Comparison of ENCODE assay signal across 1 cellular context in the genomic region with DNA sequence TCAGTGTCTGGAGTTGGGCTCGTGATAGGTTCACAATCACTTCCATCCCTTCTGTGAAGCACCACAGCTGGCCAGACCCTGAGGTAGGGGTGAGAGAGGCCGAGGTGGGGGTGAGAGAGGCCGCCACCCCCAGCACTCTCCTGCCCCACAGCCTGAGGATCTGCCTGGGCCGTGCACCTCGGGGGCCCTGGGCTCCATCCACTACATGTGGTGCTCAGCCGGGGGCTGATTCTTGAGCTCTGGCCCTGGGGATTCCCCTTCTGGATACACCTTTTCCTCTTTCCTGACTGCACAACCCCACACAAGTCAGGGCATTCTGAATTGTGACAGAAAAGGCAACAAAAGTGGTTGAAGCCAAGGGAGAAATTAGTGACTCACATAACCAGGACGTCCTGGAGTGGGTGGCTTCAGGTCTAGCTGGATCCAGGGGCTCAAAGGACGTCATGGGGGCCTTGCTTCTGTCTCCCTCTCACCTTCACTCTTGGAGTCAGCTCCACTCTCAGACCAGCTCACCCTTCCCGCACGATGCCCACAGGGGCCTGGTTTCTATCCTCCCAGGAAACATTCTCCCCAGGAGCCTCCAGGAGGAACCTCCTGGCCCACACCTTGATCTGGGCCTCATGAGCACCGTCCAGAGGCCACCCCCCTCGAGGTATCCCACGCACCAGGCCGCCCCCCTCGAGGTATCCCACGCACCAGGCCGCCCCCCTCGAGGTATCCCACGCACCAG.
TF ChIP-seq lines count a peak whose summit lies in the region.

No MANE protein-coding gene starts in this region.

TF ChIP-seq in HepG2, 621 proteins besides CTCF, POLR2A, EP300 and RAD21:
- TF ChIP-seq ZNF329 (CRISPR knock-in tag; IDR thresholded peaks at IDR 0.05; ENCODE audit: low read depth) (peak; percentile 99), ZMYM3 (CRISPR knock-in tag; IDR thresholded peaks at IDR 0.05) (peak; percentile 24; the same call in 1 of the 2 replicates), HMG20A (CRISPR knock-in tag; IDR thresholded peaks at IDR 0.05; ENCODE audit: borderline replicate concordance) (no peak)
